Comparison of ENCODE assay signal across 1 cellular context in the genomic region with DNA sequence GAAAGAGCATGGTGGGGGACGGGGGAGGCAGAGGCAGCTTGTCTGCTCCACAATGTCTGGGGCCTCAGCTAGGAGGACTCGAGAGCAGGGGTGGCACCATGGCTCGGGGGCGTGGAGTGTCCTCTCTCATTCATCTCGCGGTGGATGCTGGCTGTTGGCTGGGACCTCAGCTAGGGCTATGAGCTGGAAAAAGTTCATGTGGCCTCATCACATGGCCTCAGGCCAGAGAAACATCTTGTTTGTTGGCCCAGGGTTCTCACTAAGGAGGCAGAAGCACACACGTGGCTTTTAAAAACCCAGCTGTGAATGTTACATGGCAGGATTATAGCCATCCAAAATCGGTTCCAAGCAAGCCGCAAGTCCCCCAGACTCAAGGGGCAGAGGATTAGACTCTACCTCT.
TF ChIP-seq lines count a peak whose summit lies in the region.

No MANE protein-coding gene starts in this region.

TF ChIP-seq in IMR-90, 13 proteins besides CTCF, POLR2A, EP300 and RAD21:
- TF ChIP-seq RCOR1 (IDR thresholded peaks at IDR 0.05; ENCODE audit: insufficient replicate concordance, low read length) = no peak
- no peak for TF ChIP-seq CHD1 (IDR thresholded peaks at IDR 0.05; ENCODE audit: low read depth, low read length)
- TF ChIP-seq USF2 (IDR thresholded peaks at IDR 0.05; ENCODE audit: low read depth, low read length) = peak; percentile 52
- TF ChIP-seq MXI1 (IDR thresholded peaks at IDR 0.05; ENCODE audit: borderline replicate concordance, low read depth, low read length) = no peak
